17 cellular contexts compared by ENCODE assay signal in genomic region chr5:96088676-96089075, GRCh38.
"Had no signal": no experiment of that assay in that cellular context is flagged by ENCODE, and none has a peak within 500 bp of the region (broad histone marks: within the 10 kb centered on the region; RNA-seq: fewer than 3 reads in every experiment).

No MANE protein-coding gene starts in this region.

- FAIRE-seq: frontal cortex had no signal

- H3K36me3 Mint-ChIP-seq: brain had no signal

- H3K27me3 Mint-ChIP-seq: activated CD4-positive, alpha-beta T cell treated with anti-CD3 and anti-CD28 coated beads, Interleukin-2, amount 10 ng/mL, durations not matched to agents 24 days and 14 days; brain; progenitor cell of endocrine pancreas had no signal

- H3K36me3 ChIP-seq: heart left ventricle, thoracic aorta, upper lobe of left lung had no signal

- H3K27ac Mint-ChIP-seq: activated CD4-positive, alpha-beta T cell treated with anti-CD3 and anti-CD28 coated beads, Interleukin-2, amount 10 ng/mL, durations not matched to agents 24 days and 14 days; activated CD8-positive, alpha-beta T cell treated with anti-CD3 and anti-CD28 coated beads for 36 hours; activated naive CD4-positive, alpha-beta T cell treated with anti-CD3 and anti-CD28 coated beads, Interleukin-2, amount 50 U/mL, for 72 hours; naive thymus-derived CD4-positive, alpha-beta T cell; progenitor cell of endocrine pancreas; T-helper 17 cell had no signal

- H3K4me3 ChIP-seq: heart left ventricle, thoracic aorta, upper lobe of left lung had no signal

- H3K9me3 ChIP-seq: heart left ventricle, thoracic aorta, upper lobe of left lung had no signal

- H3K9me3 Mint-ChIP-seq: activated CD8-positive, alpha-beta T cell treated with anti-CD3 and anti-CD28 coated beads for 36 hours; activated naive CD4-positive, alpha-beta T cell treated with anti-CD3 and anti-CD28 coated beads, Interleukin-2, amount 50 U/mL, for 72 hours; brain had no signal

- H3K27me3 ChIP-seq: heart left ventricle, upper lobe of left lung had no signal

- H3K27ac ChIP-seq: heart left ventricle, thoracic aorta, upper lobe of left lung had no signal

- ATAC-seq: activated CD8-positive, alpha-beta T cell treated with anti-CD3 and anti-CD28 coated beads for 36 hours; activated naive CD4-positive, alpha-beta T cell treated with anti-CD3 and anti-CD28 coated beads, Interleukin-2, amount 50 U/mL, for 72 hours; heart left ventricle; left cardiac atrium; naive thymus-derived CD4-positive, alpha-beta T cell; T-helper 17 cell had no signal

- H3K4me3 Mint-ChIP-seq: activated CD4-positive, alpha-beta T cell treated with anti-CD3 and anti-CD28 coated beads, Interleukin-2, amount 10 ng/mL, durations not matched to agents 24 days and 14 days; activated CD8-positive, alpha-beta T cell treated with anti-CD3 and anti-CD28 coated beads for 36 hours; brain; naive thymus-derived CD4-positive, alpha-beta T cell; T-helper 17 cell had no signal

- H3K4me1 Mint-ChIP-seq: T-helper 17 cell had no signal

- DNase-seq: activated CD4-positive, alpha-beta T cell treated with anti-CD3 and anti-CD28 coated beads, Interleukin-2, amount 10 ng/mL, durations not matched to agents 24 days and 14 days; activated CD8-positive, alpha-beta T cell treated with anti-CD3 and anti-CD28 coated beads for 36 hours; aorta; heart left ventricle; islet precursor cell; left cardiac atrium; naive thymus-derived CD4-positive, alpha-beta T cell; stimulated activated CD4-positive, alpha-beta T cell treated with anti-CD3 and anti-CD28 coated beads, Interleukin-2, amount 100 ng/mL, for 48 hours; stimulated activated naive CD4-positive, alpha-beta T cell treated with Interleukin-2 at 50 U/mL for 16 hours; SW 1271; T-helper 17 cell; upper lobe of left lung had no signal
